Comparison of ENCODE assay signal across 12 cellular contexts in genomic region chr6:2940851-2941250, GRCh38. TPM values are rescaled to one million over a fixed set of nuclear protein-coding genes. Genes with fewer than 3 reads are reported as not detected.
DNase-seq lines count a peak whose midpoint lies in the region; ATAC-seq and TF ChIP-seq lines count a peak whose summit lies in the region.
"Had no signal": no experiment of that assay in that cellular context is flagged by ENCODE, and none has a peak within 500 bp of the region (broad histone marks: within the 10 kb centered on the region; RNA-seq: fewer than 3 reads in every experiment).

No MANE protein-coding gene starts in this region.

- no peak for TF ChIP-seq CTCF in Caco-2 (IDR thresholded peaks at IDR 0.05; ENCODE audit: insufficient read depth in 1 of 2, low read depth in 1 of 2, low read length in 1 of 2, severe bottlenecking in 1 of 2, unreplicated experiment in 1 of 2)
- no peak for TF ChIP-seq CTCF in lower lobe of right lung (IDR thresholded peaks at IDR 0.05)
- no peak for TF ChIP-seq CTCF in GM20000 (IDR thresholded peaks at IDR 0.05; ENCODE audit: extremely low read depth, missing control alignments)

- POLR2A ChIA-PET in Caco-2 (lab: Charles Lee), result no interaction called here

- peak overlapping the region; percentile 78 for H3K4me3 Mint-ChIP-seq in T-helper 1 cell treated with Interleukin-12 subunit alpha and Interleukin-12 subunit beta and Interleukin-4 antibody, amounts not matched to agents 30 μg/mL and 1 μg/mL, for 36 hours
- no peak overlapping the region for H3K4me3 Mint-ChIP-seq in Caco-2 (ENCODE audit: unreplicated experiment)
- H3K4me3 Mint-ChIP-seq in activated CD8-positive, alpha-beta memory T cell treated with anti-CD3 and anti-CD28 coated beads, Interleukin-2, amount 10 ng/mL, durations not matched to agents 7 days and 5 days, result peak overlapping the region; percentile 9
- H3K4me3 Mint-ChIP-seq: type B pancreatic cell had no signal

- intact Hi-C loops in Caco-2 (cut with micrococcal nuclease; ENCODE audit: unreplicated experiment), result no loop called here
- intact Hi-C loops in lower lobe of right lung (cut with DNase I), result no loop called here

- H3K36me3 ChIP-seq in Caco-2 (ENCODE audit: control insufficient read depth, insufficient read depth, low read length), result no peaks in the 10 kb centered on the region
- H3K36me3 ChIP-seq in lower lobe of right lung, result no peaks in the 10 kb centered on the region

- peaks cover 35% of the 10 kb centered on the region for H3K27me3 Mint-ChIP-seq in T-helper 1 cell treated with Interleukin-12 subunit alpha and Interleukin-12 subunit beta and Interleukin-4 antibody, amounts not matched to agents 30 μg/mL and 1 μg/mL, for 36 hours (ENCODE audit: low read depth)
- H3K27me3 Mint-ChIP-seq in Caco-2 (ENCODE audit: insufficient read depth, unreplicated experiment), result no peaks in the 10 kb centered on the region
- H3K27me3 Mint-ChIP-seq in activated CD8-positive, alpha-beta memory T cell treated with anti-CD3 and anti-CD28 coated beads, Interleukin-2, amount 10 ng/mL, durations not matched to agents 7 days and 5 days, result peaks cover 30% of the 10 kb centered on the region
- H3K27me3 Mint-ChIP-seq: type B pancreatic cell had no signal

- H3K4me1 ChIP-seq in Caco-2, result peaks cover 43% of the 10 kb centered on the region
- H3K4me1 ChIP-seq in lower lobe of right lung, result peaks cover 17% of the 10 kb centered on the region

- CTCF ChIA-PET in Caco-2 (lab: Charles Lee), result no interaction called here
- CTCF ChIA-PET in activated CD8-positive, alpha-beta memory T cell treated with anti-CD3 and anti-CD28 coated beads, Interleukin-2, amount 10 ng/mL, durations not matched to agents 7 days and 5 days (lab: Charles Lee), result interaction anchor here (0.9 to 4.2 kb wide), 12 partner anchors 9 to 178 kb away, joined by 3 to 16 read pairs (median 6); partner anchors contain the start of genes SERPINB1 and SERPINB6

- H3K9me3 ChIP-seq in Caco-2 (no peaks in the 10 kb centered on the region), lower lobe of right lung (no peaks in the 10 kb centered on the region)

- H3K9me3 Mint-ChIP-seq in T-helper 1 cell treated with Interleukin-12 subunit alpha and Interleukin-12 subunit beta and Interleukin-4 antibody, amounts not matched to agents 30 μg/mL and 1 μg/mL, for 36 hours, result peaks cover 25% of the 10 kb centered on the region
- no peaks in the 10 kb centered on the region for H3K9me3 Mint-ChIP-seq in Caco-2 (ENCODE audit: unreplicated experiment)
- H3K9me3 Mint-ChIP-seq in activated CD8-positive, alpha-beta memory T cell treated with anti-CD3 and anti-CD28 coated beads, Interleukin-2, amount 10 ng/mL, durations not matched to agents 7 days and 5 days (ENCODE audit: low read depth), result peaks cover 12% of the 10 kb centered on the region
- H3K9me3 Mint-ChIP-seq: type B pancreatic cell had no signal

- no peak for ATAC-seq in activated CD8-positive, alpha-beta memory T cell treated with anti-CD3 and anti-CD28 coated beads, Interleukin-2, amount 10 ng/mL, durations not matched to agents 7 days and 5 days
- ATAC-seq in lower lobe of right lung, result no peak

- DNase-seq in T-helper 1 cell (no peak), Caco-2 (no peak), lower lobe of right lung (no peak), AG08395 (ENCODE audit: low spot score) (no peak), GM20000 (ENCODE audit: low spot score) (no peak), NCI-H187 (lab: John Stamatoyannopoulos, UW) (no peak)
- peak; percentile 44 for DNase-seq in activated CD8-positive, alpha-beta memory T cell treated with anti-CD3 and anti-CD28 coated beads, Interleukin-2, amount 10 ng/mL, durations not matched to agents 7 days and 5 days
- DNase-seq: anterior cingulate cortex, erythroblast had no signal

- H3K4me3 ChIP-seq in Caco-2 (ENCODE audit: low read depth, low read length) (no peak overlapping the region), lower lobe of right lung (peak overlapping the region; percentile 28)

- peak overlapping the region; percentile 47 for H3K27ac ChIP-seq in lower lobe of right lung
- H3K27ac ChIP-seq: 22Rv1 had no signal

- H3K27ac Mint-ChIP-seq in T-helper 1 cell treated with Interleukin-12 subunit alpha and Interleukin-12 subunit beta and Interleukin-4 antibody, amounts not matched to agents 30 μg/mL and 1 μg/mL, for 36 hours, result peak overlapping the region; percentile 94
- peak overlapping the region; percentile 22 for H3K27ac Mint-ChIP-seq in Caco-2 (ENCODE audit: unreplicated experiment)
- H3K27ac Mint-ChIP-seq in activated CD8-positive, alpha-beta memory T cell treated with anti-CD3 and anti-CD28 coated beads, Interleukin-2, amount 10 ng/mL, durations not matched to agents 7 days and 5 days, result peak overlapping the region; percentile 99
- H3K27ac Mint-ChIP-seq: type B pancreatic cell had no signal

- H3K36me3 Mint-ChIP-seq in T-helper 1 cell treated with Interleukin-12 subunit alpha and Interleukin-12 subunit beta and Interleukin-4 antibody, amounts not matched to agents 30 μg/mL and 1 μg/mL, for 36 hours (ENCODE audit: low read depth), result peaks cover 42% of the 10 kb centered on the region
- H3K36me3 Mint-ChIP-seq in Caco-2 (ENCODE audit: insufficient read depth, unreplicated experiment), result peaks cover 11% of the 10 kb centered on the region
- peaks cover 42% of the 10 kb centered on the region for H3K36me3 Mint-ChIP-seq in activated CD8-positive, alpha-beta memory T cell treated with anti-CD3 and anti-CD28 coated beads, Interleukin-2, amount 10 ng/mL, durations not matched to agents 7 days and 5 days

- BruUV-seq in Caco-2 (replicated peaks; lab: Mats Ljungman, UMichigan), result no TSS peak

- peaks cover 50% of the 10 kb centered on the region for H3K4me1 Mint-ChIP-seq in T-helper 1 cell treated with Interleukin-12 subunit alpha and Interleukin-12 subunit beta and Interleukin-4 antibody, amounts not matched to agents 30 μg/mL and 1 μg/mL, for 36 hours (ENCODE audit: low read depth)
- H3K4me1 Mint-ChIP-seq in Caco-2 (ENCODE audit: low read depth, unreplicated experiment), result peaks cover 30% of the 10 kb centered on the region
- H3K4me1 Mint-ChIP-seq in activated CD8-positive, alpha-beta memory T cell treated with anti-CD3 and anti-CD28 coated beads, Interleukin-2, amount 10 ng/mL, durations not matched to agents 7 days and 5 days, result peaks cover 56% of the 10 kb centered on the region

- H3K27me3 ChIP-seq in Caco-2 (replicated peaks; ENCODE audit: control insufficient read depth, insufficient read depth, low read length) (no peaks in the 10 kb centered on the region), lower lobe of right lung (ENCODE audit: low read depth) (no peaks in the 10 kb centered on the region)

RNA-seq across cellular contexts. Expression of gene SERPINB6, which starts 30.5 kb away (rescaled TPM):
- total RNA-seq in Caco-2 (2022) (57.0 and 60.0 TPM in 2 replicates), lower lobe of right lung (160 TPM)
- total RNA-seq in activated CD8-positive, alpha-beta memory T cell treated with anti-CD3 and anti-CD28 coated beads, Interleukin-2, amount 10 ng/mL, durations not matched to agents 7 days and 5 days, result 10 to 100 TPM; 55.2 to 56.0 TPM

RNA-seq across cellular contexts. Expression of gene SERPINB9, which starts 37.7 kb away (rescaled TPM):
- total RNA-seq in Caco-2 (2022) (3.1 and 3.5 TPM in 2 replicates), lower lobe of right lung (12.8 TPM)
- total RNA-seq in activated CD8-positive, alpha-beta memory T cell treated with anti-CD3 and anti-CD28 coated beads, Interleukin-2, amount 10 ng/mL, durations not matched to agents 7 days and 5 days, result 10 to 100 TPM; 56.0 to 94.9 TPM

RNA-seq across cellular contexts. Expression of gene NQO2, which starts 58.8 kb away (rescaled TPM):
- total RNA-seq in Caco-2 (2022) (35.8 and 37.2 TPM in 2 replicates), lower lobe of right lung (22.4 TPM)
- 10 to 100 TPM; 11.9 to 14.5 TPM for total RNA-seq in activated CD8-positive, alpha-beta memory T cell treated with anti-CD3 and anti-CD28 coated beads, Interleukin-2, amount 10 ng/mL, durations not matched to agents 7 days and 5 days

Comparison
In these comparisons a context has a peak if more than half of its experiments do, and no peak if none do; other contexts are left out.
1. H3K27ac Mint-ChIP-seq: peak in every context shown above with its lines; median percentile 99 in activated CD8-positive, alpha-beta memory T cell treated with anti-CD3 and anti-CD28 coated beads, Interleukin-2, amount 10 ng/mL, durations not matched to agents 7 days and 5 days; 94 in T-helper 1 cell treated with Interleukin-12 subunit alpha and Interleukin-12 subunit beta and Interleukin-4 antibody, amounts not matched to agents 30 μg/mL and 1 μg/mL, for 36 hours; 22 in Caco-2.